In genomic region chrX:150767045-150767395, GRCh38 we compare ENCODE assay signal across 11 cellular contexts.
DNase-seq lines count a peak whose midpoint lies in the region; ATAC-seq and TF ChIP-seq lines count a peak whose summit lies in the region.
"Had no signal": no experiment of that assay in that cellular context is flagged by ENCODE, and none has a peak within 500 bp of the region (broad histone marks: within the 10 kb centered on the region; RNA-seq: fewer than 3 reads in every experiment).

No MANE protein-coding gene starts in this region.

- DNase-seq in GM23338 (ENCODE audit: low spot score) (no peak), NCI-H226 (peak; percentile 2), fibroblast of lung (ENCODE audit: low read depth in 2 of 2) (no peak), osteoblast (ENCODE audit: insufficient read length, low spot score, missing footprints) (no peak), Caco-2 (no peak), NCI-H774 (lab: John Stamatoyannopoulos, UW) (no peak)
- DNase-seq: activated effector memory CD4-positive, alpha-beta T cell treated with anti-CD3 and anti-CD28 coated beads, Interleukin-2, amount 50 U/mL, for 16 hours; NCI-H2171 treated with DMSO at 0.1 percent for 48 hours had no signal

- H3K4me1 ChIP-seq in GM23338 (ENCODE audit: insufficient read depth): peaks cover 2% of the 10 kb centered on the region; the same call in 1 of the 2 replicates
- H3K4me1 ChIP-seq in fibroblast of lung (ENCODE audit: control insufficient read depth, extremely low read depth, insufficient read depth, low read length): peaks cover 9% of the 10 kb centered on the region
- H3K4me1 ChIP-seq in osteoblast (ENCODE audit: insufficient read depth, low read length): peaks cover 10% of the 10 kb centered on the region
- H3K4me1 ChIP-seq in Caco-2: no peaks in the 10 kb centered on the region

- H3K36me3 ChIP-seq in GM23338 (ENCODE audit: insufficient read depth): no peaks in the 10 kb centered on the region
- no peaks in the 10 kb centered on the region for H3K36me3 ChIP-seq in fibroblast of lung (ENCODE audit: control insufficient read depth, insufficient read depth, low read length)
- no peaks in the 10 kb centered on the region for H3K36me3 ChIP-seq in osteoblast (ENCODE audit: insufficient read depth, low read length)
- H3K36me3 ChIP-seq in Caco-2 (ENCODE audit: control insufficient read depth, insufficient read depth, low read length): no peaks in the 10 kb centered on the region

- H3K27ac ChIP-seq in GM23338 (ENCODE audit: low read depth) (no peak overlapping the region), fibroblast of lung (ENCODE audit: insufficient read depth, low read length) (peak overlapping the region; percentile 61), osteoblast (ENCODE audit: low read depth, low read length) (peak overlapping the region; percentile 61)
- H3K27ac ChIP-seq: C4-2B had no signal

- H3K27me3 ChIP-seq in GM23338 (ENCODE audit: insufficient read depth): no peaks in the 10 kb centered on the region
- H3K27me3 ChIP-seq in fibroblast of lung (ENCODE audit: control insufficient read depth, insufficient read depth, low read length): no peaks in the 10 kb centered on the region
- H3K27me3 ChIP-seq in osteoblast (ENCODE audit: insufficient read depth, low read length): no peaks in the 10 kb centered on the region
- no peaks in the 10 kb centered on the region for H3K27me3 ChIP-seq in Caco-2 (replicated peaks; ENCODE audit: control insufficient read depth, insufficient read depth, low read length)

- H3K27me3 Mint-ChIP-seq in GM23338 (ENCODE audit: insufficient read depth, low read depth, poor library complexity): peaks cover 3% of the 10 kb centered on the region
- no peaks in the 10 kb centered on the region for H3K27me3 Mint-ChIP-seq in Caco-2 (ENCODE audit: insufficient read depth, unreplicated experiment)
- H3K27me3 Mint-ChIP-seq: stimulated activated memory B cell treated with anti-CD40 and anti-IgM and Interleukin-4, amounts not matched to agents 10 μg/mL and 1 μg/mL and 100 μg/mL, for 72 hours had no signal

- H3K79me2 ChIP-seq in GM23338 (replicated peaks; ENCODE audit: insufficient read depth) (no peaks in the 10 kb centered on the region), fibroblast of lung (ENCODE audit: control insufficient read depth, insufficient read depth, low read length) (no peaks in the 10 kb centered on the region), osteoblast (ENCODE audit: insufficient read depth, low read length) (no peaks in the 10 kb centered on the region)

- H3K9me3 Mint-ChIP-seq in GM23338: no peaks in the 10 kb centered on the region; the same call in 2 of the 3 replicates
- H3K9me3 Mint-ChIP-seq in Caco-2 (ENCODE audit: unreplicated experiment): no peaks in the 10 kb centered on the region
- H3K9me3 Mint-ChIP-seq: stimulated activated memory B cell treated with anti-CD40 and anti-IgM and Interleukin-4, amounts not matched to agents 10 μg/mL and 1 μg/mL and 100 μg/mL, for 72 hours had no signal

- intact Hi-C loops in Caco-2 (cut with micrococcal nuclease; ENCODE audit: unreplicated experiment): loop anchor here (1.0 kb wide), 1 partner anchor 237 kb away; no protein-coding TSS in a partner anchor

- H4K20me1 ChIP-seq in GM23338 (replicated peaks; ENCODE audit: insufficient read depth) (no peaks in the 10 kb centered on the region), fibroblast of lung (ENCODE audit: control insufficient read depth, extremely low read depth, insufficient read depth, low read length) (no peaks in the 10 kb centered on the region), osteoblast (ENCODE audit: insufficient read depth, low read length) (no peaks in the 10 kb centered on the region)

- no peaks in the 10 kb centered on the region for H3F3A ChIP-seq in GM23338 (replicated peaks; ENCODE audit: low read depth)

- H2AFZ ChIP-seq in GM23338 (no peak overlapping the region), fibroblast of lung (ENCODE audit: low read length) (no peak overlapping the region), osteoblast (ENCODE audit: low read length) (no peak overlapping the region)

- H3K27ac Mint-ChIP-seq in GM23338 (no peak overlapping the region), Caco-2 (ENCODE audit: unreplicated experiment) (no peak overlapping the region)
- H3K27ac Mint-ChIP-seq: stimulated activated memory B cell treated with anti-CD40 and anti-IgM and Interleukin-4, amounts not matched to agents 10 μg/mL and 1 μg/mL and 100 μg/mL, for 72 hours had no signal

- POLR2A ChIA-PET in Caco-2 (lab: Charles Lee): no interaction called here

- H3K36me3 Mint-ChIP-seq in GM23338 (ENCODE audit: low read depth) (no peaks in the 10 kb centered on the region; the same call in 2 of the 3 replicates), Caco-2 (ENCODE audit: insufficient read depth, unreplicated experiment) (peaks cover 14% of the 10 kb centered on the region)

- CTCF ChIA-PET in Caco-2 (lab: Charles Lee): no interaction called here

- H3K4me3 Mint-ChIP-seq in GM23338 (no peak overlapping the region), Caco-2 (ENCODE audit: unreplicated experiment) (no peak overlapping the region)
- H3K4me3 Mint-ChIP-seq: stimulated activated memory B cell treated with anti-CD40 and anti-IgM and Interleukin-4, amounts not matched to agents 10 μg/mL and 1 μg/mL and 100 μg/mL, for 72 hours had no signal

- no peaks in the 10 kb centered on the region for H3K9me2 ChIP-seq in GM23338 (ENCODE audit: insufficient read depth)

- no peak overlapping the region for H3K9ac ChIP-seq in fibroblast of lung (ENCODE audit: insufficient read depth, low read length)

- peak; percentile 11 for ATAC-seq in GM23338
- no peak for ATAC-seq in GM19395 (IDR thresholded peaks at IDR 0.05; ENCODE audit: unreplicated experiment)
- ATAC-seq: stimulated activated memory B cell treated with anti-CD40 and anti-IgM and Interleukin-4, amounts not matched to agents 10 μg/mL and 1 μg/mL and 100 μg/mL, for 72 hours had no signal

- TF ChIP-seq CTCF in GM23338 (conservative IDR thresholded peaks at IDR 0.05; ENCODE audit: low read depth in 2 of 2): no peak
- no peak for TF ChIP-seq CTCF in fibroblast of lung (conservative IDR thresholded peaks at IDR 0.05 in 1 of 2, IDR thresholded peaks at IDR 0.05 in 1 of 2; ENCODE audit: low read depth in 1 of 2, low read length in 2 of 2)
- no peak for TF ChIP-seq CTCF in osteoblast (IDR thresholded peaks at IDR 0.05; ENCODE audit: extremely low read depth, low read depth, low read length)
- no peak for TF ChIP-seq CTCF in Caco-2 (IDR thresholded peaks at IDR 0.05; ENCODE audit: insufficient read depth in 1 of 2, low read depth in 1 of 2, low read length in 1 of 2, severe bottlenecking in 1 of 2, unreplicated experiment in 1 of 2)

- H3K4me2 ChIP-seq in GM23338: no peak overlapping the region
- peak overlapping the region; percentile 13 for H3K4me2 ChIP-seq in fibroblast of lung (ENCODE audit: extremely low read depth, insufficient read depth, low read length)
- H3K4me2 ChIP-seq in osteoblast (ENCODE audit: insufficient read depth, low read length): peak overlapping the region; percentile 11

- no peaks in the 10 kb centered on the region for H3K9me3 ChIP-seq in fibroblast of lung (ENCODE audit: control insufficient read depth, insufficient read depth, low read depth, low read length)
- no peaks in the 10 kb centered on the region for H3K9me3 ChIP-seq in osteoblast (ENCODE audit: low read depth, low read length)
- H3K9me3 ChIP-seq in Caco-2: no peaks in the 10 kb centered on the region

- H3K4me1 Mint-ChIP-seq in GM23338 (peaks cover 15% of the 10 kb centered on the region), Caco-2 (ENCODE audit: low read depth, unreplicated experiment) (no peaks in the 10 kb centered on the region)
- H3K4me1 Mint-ChIP-seq: stimulated activated memory B cell treated with anti-CD40 and anti-IgM and Interleukin-4, amounts not matched to agents 10 μg/mL and 1 μg/mL and 100 μg/mL, for 72 hours had no signal

- H3K4me3 ChIP-seq in GM23338 (no peak overlapping the region), fibroblast of lung (replicated peaks in 1 of 4; ENCODE audit: control extremely low read depth in 1 of 4, insufficient read depth in 1 of 4, low read depth in 3 of 4, low read length in 4 of 4) (no peak overlapping the region), osteoblast (ENCODE audit: insufficient read depth, low read length) (no peak overlapping the region), Caco-2 (ENCODE audit: low read depth, low read length) (no peak overlapping the region)

- BruUV-seq in Caco-2 (replicated peaks; lab: Mats Ljungman, UMichigan): no TSS peak

TF ChIP-seq in GM23338, 12 proteins besides CTCF, POLR2A, EP300 and RAD21 (continues in another document):
- TF ChIP-seq EZH2phosphoT487 (IDR thresholded peaks at IDR 0.05; ENCODE audit: unreplicated experiment): no peak
- TF ChIP-seq STAT1 (IDR thresholded peaks at IDR 0.05; ENCODE audit: unreplicated experiment): no peak
- TF ChIP-seq ZNF331 (CRISPR knock-in tag; IDR thresholded peaks at IDR 0.05; ENCODE audit: low read depth): no peak
